ENCODE assay signal across 12 cellular contexts in genomic region chr4:7971159-7971631, GRCh38. TPM values are rescaled to one million over a fixed set of nuclear protein-coding genes. Genes with fewer than 3 reads are reported as not detected.
A peak's percentile ranks its signal among the peaks of the same experiment; 100 is the strongest.
DNase-seq lines count a peak whose midpoint lies in the region; ATAC-seq and TF ChIP-seq lines count a peak whose summit lies in the region.
"Had no signal": no experiment of that assay in that cellular context is flagged by ENCODE, and none has a peak within 500 bp of the region (broad histone marks: within the 10 kb centered on the region; RNA-seq: fewer than 3 reads in every experiment).

No MANE protein-coding gene starts in this region.

- no peak overlapping the region for H3K23ac ChIP-seq in IMR-90 (ENCODE audit: low read depth, low read length)

- H3K36me3 ChIP-seq in IMR-90 (ENCODE audit: control insufficient read depth, insufficient read depth, low read length): no peaks in the 10 kb centered on the region
- peaks cover 0 to 20% (median 0%) of the 10 kb centered on the region in 6 donors for H3K36me3 ChIP-seq in spleen

- H3K27ac Mint-ChIP-seq in activated T-helper 17 cell treated with anti-CD3 and anti-CD28 coated beads, Interleukin-2, amount 50 U/mL, for 72 hours: peak overlapping the region; percentile 97

- H3K4ac ChIP-seq in IMR-90 (ENCODE audit: low read depth, low read length): peak overlapping the region; percentile 80

- H3K14ac ChIP-seq in IMR-90 (replicated peaks; ENCODE audit: low read depth, low read length): 0 out of 2 replicates have a peak overlapping the region, but pooled peaks have one; percentile 19

- H3K4me3 ChIP-seq in IMR-90 (ENCODE audit: insufficient read depth, low read depth, low read length): no peak overlapping the region
- H3K4me3 ChIP-seq in spleen: peak overlapping the region in 2 of 8 donors; percentile 7 to 55
- H3K4me3 ChIP-seq: lung had no signal

- no peak overlapping the region for H3K56ac ChIP-seq in IMR-90 (ENCODE audit: extremely low read depth, insufficient read depth, low read length)

- DNase-seq in IMR-90 (no peak), islet precursor cell (peak; percentile 54), spleen (no peak), NCI-H82 (lab: John Stamatoyannopoulos, UW) (no peak), G401 (ENCODE audit: low spot score) (no peak)
- DNase-seq: caudate nucleus, DND-41, Karpas-422, NCI-H2171 treated with DMSO at 0.1 percent for 48 hours had no signal

- H4K20me1 ChIP-seq in IMR-90 (ENCODE audit: insufficient read depth, low read length): peaks cover 4% of the 10 kb centered on the region; the same call in 1 of the 2 replicates

- H3K27me3 ChIP-seq in IMR-90 (ENCODE audit: control insufficient read depth, insufficient read depth, low read length): no peaks in the 10 kb centered on the region
- H3K27me3 ChIP-seq in spleen (replicated peaks in 1 of 7): no peaks in the 10 kb centered on the region

- TF ChIP-seq RAD21 in IMR-90 (IDR thresholded peaks at IDR 0.05; ENCODE audit: low read length): no peak

- H2BK120ac ChIP-seq in IMR-90 (ENCODE audit: low read depth, low read length): peak overlapping the region; percentile 65

- peak overlapping the region; percentile 86 for H2AK5ac ChIP-seq in IMR-90 (ENCODE audit: low read depth, low read length)

- in situ Hi-C loops in IMR-90 (cut with MboI; ENCODE audit: low sequenced_read_pairs) (no loop called here), G401 (cut with HindIII; ENCODE audit: low sequenced_read_pairs) (no loop called here)

- TF ChIP-seq CTCF in IMR-90 (conservative IDR thresholded peaks at IDR 0.05; ENCODE audit: low read depth, low read length) (no peak), spleen (IDR thresholded peaks at IDR 0.05 in 8 of 11, conservative IDR thresholded peaks at IDR 0.05 in 3 of 11) (no peak)

- H3K4me2 ChIP-seq in IMR-90 (ENCODE audit: low read depth, low read length): no peak overlapping the region

- no peak for TF ChIP-seq POLR2A in IMR-90 (IDR thresholded peaks at IDR 0.05; ENCODE audit: low read depth, low read length)
- TF ChIP-seq POLR2A in spleen (IDR thresholded peaks at IDR 0.05): no peak

- POLR2A ChIA-PET in IMR-90 (lab: Charles Lee; ENCODE audit: unreplicated experiment): no interaction called here

- H3K4me1 Mint-ChIP-seq in activated T-helper 17 cell treated with anti-CD3 and anti-CD28 coated beads, Interleukin-2, amount 50 U/mL, for 72 hours: peaks cover 29% of the 10 kb centered on the region

- intact Hi-C loops in IMR-90 (cut with micrococcal nuclease): no loop called here
- intact Hi-C loops in spleen (cut with DNase I; ENCODE audit: low total_unique reads): no loop called here

- H3K4me3 Mint-ChIP-seq in activated T-helper 17 cell treated with anti-CD3 and anti-CD28 coated beads, Interleukin-2, amount 50 U/mL, for 72 hours: peak overlapping the region; percentile 95

- H2AK9ac ChIP-seq in IMR-90 (replicated peaks; ENCODE audit: low read depth, low read length, poor library complexity): no peak overlapping the region

- ATAC-seq in IMR-90 (ENCODE audit: low read depth) (no peak), GM18519 (IDR thresholded peaks at IDR 0.05; ENCODE audit: low FRiP score, unreplicated experiment) (no peak)
- ATAC-seq in activated T-helper 17 cell treated with anti-CD3 and anti-CD28 coated beads, Interleukin-2, amount 50 U/mL, for 72 hours (replicated peaks): no peak

- no peak overlapping the region for H2AFZ ChIP-seq in IMR-90 (replicated peaks; ENCODE audit: low read length, poor library complexity)

- peak overlapping the region; percentile 27; the same call in 1 of the 2 replicates for H3K18ac ChIP-seq in IMR-90 (ENCODE audit: low read depth, low read length)

- dilution Hi-C loops in IMR-90 (cut with HindIII; ENCODE audit: low sequenced_read_pairs, unreplicated experiment): no loop called here

- H4K91ac ChIP-seq in IMR-90 (ENCODE audit: insufficient read depth, low read depth, low read length): peak overlapping the region; percentile 47; the same call in 1 of the 2 replicates

- no peak overlapping the region for H2BK15ac ChIP-seq in IMR-90 (ENCODE audit: low read depth, low read length)

- H3K27me3 Mint-ChIP-seq in activated T-helper 17 cell treated with anti-CD3 and anti-CD28 coated beads, Interleukin-2, amount 50 U/mL, for 72 hours: no peaks in the 10 kb centered on the region

- peaks cover 17% of the 10 kb centered on the region for H3K9me1 ChIP-seq in IMR-90 (ENCODE audit: insufficient read depth, low read length)

- peak overlapping the region in 1 of 2 experiments; percentile 19; a peak in 2 of 4 replicates for H4K8ac ChIP-seq in IMR-90 (ENCODE audit: low read depth in 2 of 2, low read length in 2 of 2)

- H3K27ac ChIP-seq in IMR-90 (ENCODE audit: insufficient read depth, low read length) (peak overlapping the region; percentile 94; the same call in 1 of the 2 replicates), spleen (peak overlapping the region; percentile 68 to 90 (median 82))

- WGBS in IMR-90 (ENCODE audit: extremely low coverage in 2 of 2, insufficient read length in 1 of 2), 2 experiments: no CpG with 5 or more reads among the region's 2 CpGs
- WGBS in spleen, 5 donors: 32 to 50% (median 39%) methylated on average over 2 of the region's 2 CpGs; no CpG with 5 or more reads in 1 of the 5 donors

- H2BK5ac ChIP-seq in IMR-90 (ENCODE audit: low read depth, low read length, poor library complexity, severe bottlenecking): peak overlapping the region; percentile 91

- no TSS peak for BruUV-seq in IMR-90 (replicated peaks; lab: Mats Ljungman, UMichigan)

- H4K5ac ChIP-seq in IMR-90 (ENCODE audit: low read depth, low read length): peak overlapping the region; percentile 30; the same call in 1 of the 2 replicates

- H3K4me1 ChIP-seq in IMR-90 (ENCODE audit: control insufficient read depth, insufficient read depth, low read length) (peaks cover 38% of the 10 kb centered on the region), spleen (peaks cover 41 to 75% (median 55%) of the 10 kb centered on the region in 6 donors)

- no peaks in the 10 kb centered on the region for H3K9me3 Mint-ChIP-seq in activated T-helper 17 cell treated with anti-CD3 and anti-CD28 coated beads, Interleukin-2, amount 50 U/mL, for 72 hours

- H3K9ac ChIP-seq in IMR-90 (ENCODE audit: low read depth, low read length): no peak overlapping the region

- CTCF ChIA-PET in IMR-90 (lab: Yijun Ruan, JAX): no interaction called here

- H3K9me3 ChIP-seq in IMR-90 (ENCODE audit: control insufficient read depth, insufficient read depth, low read length): no peaks in the 10 kb centered on the region
- no peaks in the 10 kb centered on the region for H3K9me3 ChIP-seq in spleen

- H2BK20ac ChIP-seq in IMR-90 (ENCODE audit: low read depth, low read length): 0 out of 2 replicates have a peak overlapping the region, but pooled peaks have one; percentile 1

- peaks cover 46% of the 10 kb centered on the region for H3K36me3 Mint-ChIP-seq in activated T-helper 17 cell treated with anti-CD3 and anti-CD28 coated beads, Interleukin-2, amount 50 U/mL, for 72 hours (ENCODE audit: low read depth)

- H3K79me1 ChIP-seq in IMR-90 (ENCODE audit: low read depth in 1 of 2, low read length in 2 of 2): peaks cover 4 to 12% of the 10 kb centered on the region in 2 experiments; a peak in 1 of 4 replicates

TF ChIP-seq in IMR-90, 13 proteins besides CTCF, POLR2A, EP300 and RAD21:
- TF ChIP-seq MAFK (IDR thresholded peaks at IDR 0.05; ENCODE audit: low read depth, low read length) (no peak), CEBPB (IDR thresholded peaks at IDR 0.05; ENCODE audit: low read depth, low read length) (no peak), BHLHE40 (IDR thresholded peaks at IDR 0.05; ENCODE audit: low read depth, low read length) (no peak), MAZ (IDR thresholded peaks at IDR 0.05; ENCODE audit: borderline replicate concordance, low read depth, low read length) (no peak), CHD1 (IDR thresholded peaks at IDR 0.05; ENCODE audit: low read depth, low read length) (no peak), NFE2L2 (IDR thresholded peaks at IDR 0.05; ENCODE audit: low read depth, low read length) (no peak), USF2 (IDR thresholded peaks at IDR 0.05; ENCODE audit: low read depth, low read length) (no peak)

RNA-seq across cellular contexts. Expression of gene AFAP1, which starts 31.5 kb away (rescaled TPM):
- total RNA-seq in IMR-90 (2012; rRNA removed) (48.2 and 60.3 TPM in 2 replicates), spleen (10 to 100 TPM in 6 of 7 donors, 1 to 10 TPM in 1; 9.0 to 29.2 (median 14.5) TPM)
- polyA plus RNA-seq in IMR-90 (2012; rRNA removed) (73.1 and 80.9 TPM in 2 replicates), spleen (1 to 10 TPM; 1.6 to 2.4 (median 1.7) TPM)
- 67.3 and 67.7 TPM in 2 replicates for polyA plus RNA-seq in IMR-90 (2012; cell fraction: cytosol; rRNA removed)
- 116 and 173 TPM in 2 replicates for polyA plus RNA-seq in IMR-90 (2012; cell fraction: nucleus; rRNA removed; ENCODE audit: low replicate concordance)
- 10 to 100 TPM; 20.1 to 29.8 TPM for total RNA-seq in activated T-helper 17 cell treated with anti-CD3 and anti-CD28 coated beads, Interleukin-2, amount 50 U/mL, for 72 hours
- 3.9 and 6.0 TPM in 2 replicates for total RNA-seq in G401 (2014; rRNA removed; shearing (Covaris generic))
